Comparison of ENCODE assay signal across 8 cellular contexts in genomic region chr19:48608798-48609263, GRCh38. TPM values are rescaled to one million over a fixed set of nuclear protein-coding genes. Genes with fewer than 3 reads are reported as not detected.
DNase-seq lines count a peak whose midpoint lies in the region; ATAC-seq and TF ChIP-seq lines count a peak whose summit lies in the region.

No MANE protein-coding gene starts in this region.

- H3K36me3 ChIP-seq in BLaER1 (peaks cover 9% of the 10 kb centered on the region), sigmoid colon (no peaks in the 10 kb centered on the region)

- TF ChIP-seq CTCF in natural killer cell (IDR thresholded peaks at IDR 0.05) (peak; percentile 8), sigmoid colon (IDR thresholded peaks at IDR 0.05) (peak in 2 of 4 experiments; percentile 17 to 39)

- H3K9me3 ChIP-seq in BLaER1 (no peaks in the 10 kb centered on the region), sigmoid colon (no peaks in the 10 kb centered on the region)

- no peaks in the 10 kb centered on the region for H3K27me3 Mint-ChIP-seq in natural killer cell (ENCODE audit: low read depth in 2 of 2)

- H3K4me1 Mint-ChIP-seq in natural killer cell = peaks cover 0 to 4% of the 10 kb centered on the region in 2 donors

- H3K9me3 Mint-ChIP-seq in natural killer cell = no peaks in the 10 kb centered on the region

- no peak for TF ChIP-seq POLR2A in sigmoid colon (IDR thresholded peaks at IDR 0.05)

- H4K20me1 ChIP-seq in BLaER1 = peaks cover 4% of the 10 kb centered on the region; the same call in 1 of the 2 replicates

- no peak for TF ChIP-seq EP300 in sigmoid colon (IDR thresholded peaks at IDR 0.05)

- H3K4me1 ChIP-seq in BLaER1 (peaks cover 24% of the 10 kb centered on the region), sigmoid colon (no peaks in the 10 kb centered on the region)

- H3K27me3 ChIP-seq in BLaER1 = no peaks in the 10 kb centered on the region
- H3K27me3 ChIP-seq in sigmoid colon = no peaks in the 10 kb centered on the region

- H3K4me3 Mint-ChIP-seq in natural killer cell = no peak overlapping the region

- H3K36me3 Mint-ChIP-seq in natural killer cell = no peaks in the 10 kb centered on the region

- ATAC-seq in GM19438 (IDR thresholded peaks at IDR 0.05; ENCODE audit: low read depth, unreplicated experiment) (peak; percentile 62), natural killer cell (peak; percentile 69 to 92 (median 76)), GM19455 (IDR thresholded peaks at IDR 0.05; ENCODE audit: unreplicated experiment) (no peak)

- 8 to 12% methylated on average over 9 of the region's 9 CpGs for WGBS in sigmoid colon, 2 donors

- H3K27ac ChIP-seq in BLaER1 = peak overlapping the region; percentile 67
- no peak overlapping the region for H3K27ac ChIP-seq in sigmoid colon

- no peak overlapping the region for H3K27ac Mint-ChIP-seq in natural killer cell

- peak overlapping the region; percentile 70 for H3K4me2 ChIP-seq in BLaER1

- DNase-seq in NCI-H2107 (lab: John Stamatoyannopoulos, UW) = peak; percentile 71
- peak; percentile 58 for DNase-seq in UCSD-AML1 (lab: John Stamatoyannopoulos, UW; ENCODE audit: unreplicated experiment)
- peak; percentile 65 for DNase-seq in dermis blood vessel endothelial cell
- no peak for DNase-seq in natural killer cell
- no peak for DNase-seq in sigmoid colon

- H3K4me3 ChIP-seq in BLaER1 (no peak overlapping the region), sigmoid colon (no peak overlapping the region)

- intact Hi-C loops in natural killer cell (cut with micrococcal nuclease) = no loop called here
- intact Hi-C loops in sigmoid colon (cut with DNase I) = no loop called here

- peak overlapping the region; percentile 66; the same call in 1 of the 2 replicates for H3K9ac ChIP-seq in BLaER1

RNA-seq across cellular contexts. Expression of gene SPACA4, which starts 2.3 kb away (rescaled TPM):
- total RNA-seq in dermis blood vessel endothelial cell (not detected in 2 replicates), natural killer cell (not detected), sigmoid colon (not detected)
- under 1 TPM in 1 of 3 donors, not detected in 2; 0.34 TPM for polyA plus RNA-seq in sigmoid colon

RNA-seq across cellular contexts. Expression of gene FAM83E, which starts 6.0 kb away (rescaled TPM):
- total RNA-seq in dermis blood vessel endothelial cell (0.51 TPM in 1 of 2 replicates, not detected in the other), natural killer cell (1 to 10 TPM in 2 of 3 donors, under 1 TPM in 1; 0.70 to 1.3 (median 1.1) TPM), sigmoid colon (not detected)
- 100 to 1,000 TPM; 109 to 168 (median 125) TPM for polyA plus RNA-seq in sigmoid colon

RNA-seq across cellular contexts. Expression of gene RPL18, which starts 10.1 kb away (rescaled TPM):
- 1,626 and 2,230 TPM in 2 replicates for total RNA-seq in dermis blood vessel endothelial cell
- total RNA-seq in natural killer cell = 1,000 to 10,000 TPM in 2 of 3 donors, 100 to 1,000 TPM in 1; 900 to 1,086 (median 1,066) TPM
- 1,000 to 10,000 TPM; 2,699 to 3,791 (median 2,810) TPM for total RNA-seq in sigmoid colon
- polyA plus RNA-seq in sigmoid colon = 1,000 to 10,000 TPM; 2,118 to 3,330 (median 2,641) TPM

RNA-seq across cellular contexts. Expression of gene SPHK2, which starts 10.5 kb away (rescaled TPM):
- total RNA-seq in dermis blood vessel endothelial cell = 8.8 and 12.6 TPM in 2 replicates
- total RNA-seq in natural killer cell = 10 to 100 TPM; 18.6 to 28.3 (median 23.2) TPM
- 10 to 100 TPM in 3 of 4 donors, 1 to 10 TPM in 1; 10.0 to 16.9 (median 12.8) TPM for total RNA-seq in sigmoid colon
- 10 to 100 TPM; 18.0 to 45.6 (median 33.5) TPM for polyA plus RNA-seq in sigmoid colon

RNA-seq across cellular contexts. Expression of gene DBP, which starts 28.3 kb away (rescaled TPM):
- total RNA-seq in dermis blood vessel endothelial cell = 1.6 and 3.1 TPM in 2 replicates
- 10 to 100 TPM; 16.4 to 31.2 (median 24.3) TPM for total RNA-seq in natural killer cell
- 10 to 100 TPM; 10.5 to 14.1 (median 11.9) TPM for total RNA-seq in sigmoid colon
- 10 to 100 TPM in 1 of 3 donors, 1 to 10 TPM in 2; 6.2 to 10.2 (median 9.8) TPM for polyA plus RNA-seq in sigmoid colon

Comparison
In these comparisons a context has a peak if more than half of its experiments do, and no peak if none do; other contexts are left out.
1. DNase-seq: peak in NCI-H2107 (single experiment), UCSD-AML1 (single experiment) and dermis blood vessel endothelial cell (single experiment); none in natural killer cell (single experiment) and sigmoid colon (single experiment).